In the genomic region with DNA sequence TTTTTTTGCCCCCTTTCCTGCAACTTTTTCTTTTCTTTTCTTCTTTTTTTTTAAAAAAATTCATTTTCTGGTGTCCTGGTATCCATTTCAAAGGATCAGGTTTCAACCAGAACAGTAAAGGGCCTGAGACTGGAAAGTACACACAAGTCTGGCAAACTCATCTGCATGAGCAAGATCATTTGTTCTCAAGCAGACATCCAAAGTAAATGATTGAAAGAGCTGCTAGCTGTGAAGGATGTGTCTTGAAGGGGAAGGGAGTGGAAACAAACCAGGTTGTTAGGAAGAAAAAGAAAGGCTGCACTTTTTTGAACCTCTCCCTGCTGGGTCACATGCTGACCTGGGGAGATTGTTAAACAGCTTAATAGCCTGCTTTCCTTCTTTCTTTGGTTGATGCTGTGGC, we compare ENCODE assay signal across 11 cellular contexts. TPM values are rescaled to one million over a fixed set of nuclear protein-coding genes. Genes with fewer than 3 reads are reported as not detected.
DNase-seq lines count a peak whose midpoint lies in the region; TF ChIP-seq lines count a peak whose summit lies in the region.
"Had no signal": no experiment of that assay in that cellular context is flagged by ENCODE, and none has a peak within 500 bp of the region (broad histone marks: within the 10 kb centered on the region; RNA-seq: fewer than 3 reads in every experiment).

No MANE protein-coding gene starts in this region.

- no peak overlapping the region for H3K4me3 ChIP-seq in testis
- no peak overlapping the region for H3K4me3 ChIP-seq in effector memory CD4-positive, alpha-beta T cell (ENCODE audit: insufficient read depth, low read depth, low read length, poor library complexity, severe bottlenecking)
- H3K4me3 ChIP-seq: right atrium auricular region had no signal

- intact Hi-C loops in testis (cut with DNase I; ENCODE audit: low total_unique reads), result no loop called here

- no peak for TF ChIP-seq POLR2A in testis (IDR thresholded peaks at IDR 0.05)

- peaks cover 38% of the 10 kb centered on the region for H3K4me1 ChIP-seq in testis
- peaks cover 5% of the 10 kb centered on the region for H3K4me1 ChIP-seq in effector memory CD4-positive, alpha-beta T cell (ENCODE audit: control insufficient read depth, insufficient read depth, low read length, poor library complexity, severe bottlenecking)

- peak; percentile 27 for DNase-seq in HT1080 (ENCODE audit: low read depth)
- peak; percentile 18 for DNase-seq in cerebellar cortex (ENCODE audit: low spot score)
- peak; percentile 89 for DNase-seq in left kidney (ENCODE audit: low read depth, low spot score)
- no peak for DNase-seq in testis
- DNase-seq in COLO829 (ENCODE audit: low spot score), result no peak
- DNase-seq in NCI-H1436 treated with DMSO at 0.1 percent for 48 hours (lab: John Stamatoyannopoulos, UW), result no peak
- no peak for DNase-seq in effector CD4-positive, alpha-beta T cell
- DNase-seq in effector memory CD4-positive, alpha-beta T cell, result no peak
- DNase-seq: NCI-H2107; stimulated activated naive CD4-positive, alpha-beta T cell treated with Interleukin-2 at 50 U/mL for 16 hours had no signal

- no peaks in the 10 kb centered on the region for H3K27me3 ChIP-seq in testis
- peaks cover 9% of the 10 kb centered on the region for H3K27me3 ChIP-seq in effector memory CD4-positive, alpha-beta T cell (replicated peaks; ENCODE audit: control insufficient read depth, insufficient read depth, low read length, poor library complexity, severe bottlenecking)
- H3K27me3 ChIP-seq: right atrium auricular region had no signal

- no peaks in the 10 kb centered on the region for H3K36me3 ChIP-seq in testis (ENCODE audit: low read depth, missing control alignments)
- no peaks in the 10 kb centered on the region for H3K36me3 ChIP-seq in effector memory CD4-positive, alpha-beta T cell (ENCODE audit: control insufficient read depth, insufficient read depth, low read length)

- TF ChIP-seq CTCF in testis (IDR thresholded peaks at IDR 0.05), result no peak

- no peaks in the 10 kb centered on the region for H3K9me3 ChIP-seq in testis
- H3K9me3 ChIP-seq in effector memory CD4-positive, alpha-beta T cell (ENCODE audit: control insufficient read depth, low read length), result no peaks in the 10 kb centered on the region
- H3K9me3 ChIP-seq: right atrium auricular region had no signal

- peak overlapping the region; percentile 4 to 62 for H3K27ac ChIP-seq in testis
- no peak overlapping the region for H3K27ac ChIP-seq in effector memory CD4-positive, alpha-beta T cell (ENCODE audit: insufficient read depth, low read length, poor library complexity, severe bottlenecking)

RNA-seq across cellular contexts. Expression of a gene that starts 5.3 kb away (rescaled TPM):
- total RNA-seq in HT1080 (2014; rRNA removed; shearing (Covaris generic)), result 86.4 and 139 TPM in 2 replicates
- polyA plus RNA-seq in HT1080 (2015; cell fraction: cytosol; rRNA removed), result 82.2 and 97.8 TPM in 2 replicates
- polyA plus RNA-seq in HT1080 (2015; cell fraction: nucleus; rRNA removed), result 88.9 and 92.4 TPM in 2 replicates
- 100 to 1,000 TPM; 110 to 144 TPM for total RNA-seq in testis
- polyA plus RNA-seq in testis (ENCODE audit: insufficient read depth, low read depth, low replicate concordance), result 44.2 TPM

Comparison
In these comparisons a context has a peak if more than half of its experiments do, and no peak if none do; other contexts are left out.
1. DNase-seq: peak in HT1080 (single experiment), cerebellar cortex (single experiment) and left kidney (single experiment); none in testis (single experiment), COLO829 (single experiment), NCI-H1436 treated with DMSO at 0.1 percent for 48 hours (single experiment), effector CD4-positive, alpha-beta T cell (single experiment) and effector memory CD4-positive, alpha-beta T cell (0 of 3).